Comparison of ENCODE assay signal across 20 cellular contexts in genomic region chr4:25870081-25870480, GRCh38. TPM values are rescaled to one million over a fixed set of nuclear protein-coding genes. Genes with fewer than 3 reads are reported as not detected.
DNase-seq lines count a peak whose midpoint lies in the region; ATAC-seq and TF ChIP-seq lines count a peak whose summit lies in the region.
"Had no signal": no experiment of that assay in that cellular context is flagged by ENCODE, and none has a peak within 500 bp of the region (broad histone marks: within the 10 kb centered on the region; RNA-seq: fewer than 3 reads in every experiment).

No MANE protein-coding gene starts in this region.

- peaks cover 82 to 100% (median 86%) of the 10 kb centered on the region in 3 donors for H3K4me1 Mint-ChIP-seq in naive B cell
- peaks cover 18% of the 10 kb centered on the region for H3K4me1 Mint-ChIP-seq in T-helper 17 cell
- H3K4me1 Mint-ChIP-seq: activated CD4-positive, alpha-beta T cell treated with anti-CD3 and anti-CD28 coated beads for 36 hours had no signal

- peak overlapping the region; percentile 8 to 98 (median 80) for H3K27ac Mint-ChIP-seq in naive B cell
- no peak overlapping the region for H3K27ac Mint-ChIP-seq in T-helper 17 cell
- H3K27ac Mint-ChIP-seq: activated CD4-positive, alpha-beta T cell treated with anti-CD3 and anti-CD28 coated beads for 36 hours; CD4-positive, alpha-beta T cell; T-cell had no signal

- H3K9me3 Mint-ChIP-seq in naive B cell: peaks cover 0 to 11% (median 4%) of the 10 kb centered on the region in 7 donors
- H3K9me3 Mint-ChIP-seq: activated T-cell treated with anti-CD3 and anti-CD28 coated beads, Interleukin-2, amount 50 U/mL, for 4 hours; CD4-positive, alpha-beta T cell; T-cell had no signal

- H3K9me3 ChIP-seq in T-helper 17 cell (ENCODE audit: control insufficient read depth, low read length, poor library complexity, severe bottlenecking): no peaks in the 10 kb centered on the region
- H3K9me3 ChIP-seq: HAP-1 had no signal

- DNase-seq in naive B cell: no peak
- no peak for DNase-seq in dermis blood vessel endothelial cell
- DNase-seq in GM20000 (ENCODE audit: low spot score): no peak
- DNase-seq in NCI-H526 (lab: John Stamatoyannopoulos, UW): no peak
- DNase-seq in T-helper 17 cell: no peak
- DNase-seq: activated CD4-positive, alpha-beta T cell treated with anti-CD3 and anti-CD28 coated beads for 36 hours; activated T-cell treated with anti-CD3 and anti-CD28 coated beads, Interleukin-2, amount 50 U/mL, for 4 hours; CD4-positive, alpha-beta T cell; erythroblast; head of caudate nucleus; islet precursor cell; KG1; NCI-H1436 treated with DMSO at 0.1 percent for 48 hours; NCI-H510A; occipital lobe; T-cell had no signal

- ATAC-seq in GM18873 (IDR thresholded peaks at IDR 0.05; ENCODE audit: low FRiP score, unreplicated experiment) (peak; percentile 32), GM21576 (IDR thresholded peaks at IDR 0.05; ENCODE audit: unreplicated experiment) (peak; percentile 40), HG03108 (IDR thresholded peaks at IDR 0.05; ENCODE audit: unreplicated experiment) (peak; percentile 31), naive B cell (ENCODE audit: low read depth in 2 of 2) (no peak), T-helper 17 cell (no peak)
- ATAC-seq: activated CD4-positive, alpha-beta T cell treated with anti-CD3 and anti-CD28 coated beads for 36 hours; T-cell had no signal

- H3K4me3 Mint-ChIP-seq in naive B cell (peak overlapping the region in 7 of 8 donors; percentile 16 to 83 (median 65)), T-helper 17 cell (no peak overlapping the region)
- H3K4me3 Mint-ChIP-seq: activated CD4-positive, alpha-beta T cell treated with anti-CD3 and anti-CD28 coated beads for 36 hours; activated T-cell treated with anti-CD3 and anti-CD28 coated beads, Interleukin-2, amount 50 U/mL, for 4 hours; CD4-positive, alpha-beta T cell; T-cell had no signal

- no peaks in the 10 kb centered on the region for H3K27me3 Mint-ChIP-seq in naive B cell
- H3K27me3 Mint-ChIP-seq in T-helper 17 cell: no peaks in the 10 kb centered on the region
- H3K27me3 Mint-ChIP-seq: activated CD4-positive, alpha-beta T cell treated with anti-CD3 and anti-CD28 coated beads for 36 hours; CD4-positive, alpha-beta T cell had no signal

- H3K36me3 Mint-ChIP-seq in naive B cell (no peaks in the 10 kb centered on the region), T-helper 17 cell (ENCODE audit: low read depth) (peaks cover 4% of the 10 kb centered on the region)
- H3K36me3 Mint-ChIP-seq: T-cell had no signal

- TF ChIP-seq CTCF in GM20000 (IDR thresholded peaks at IDR 0.05; ENCODE audit: extremely low read depth, missing control alignments): no peak

RNA-seq across cellular contexts. Expression of gene SEL1L3, which starts 7.3 kb away (rescaled TPM):
- 100 to 1,000 TPM; 129 to 288 (median 195) TPM for polyA plus RNA-seq in naive B cell (ENCODE audit: low read depth in 6 of 6)
- total RNA-seq in dermis blood vessel endothelial cell: 74.2 and 91.2 TPM in 2 replicates
- total RNA-seq in T-helper 17 cell: 10 to 100 TPM; 56.5 to 59.0 TPM

RNA-seq across cellular contexts. Expression of gene SMIM20, which starts 43.9 kb away (rescaled TPM):
- 10 to 100 TPM; 57.8 to 83.2 (median 71.3) TPM for polyA plus RNA-seq in naive B cell (ENCODE audit: low read depth in 6 of 6)
- total RNA-seq in dermis blood vessel endothelial cell (14.0 and 14.5 TPM in 2 replicates), T-helper 17 cell (10 to 100 TPM; 11.0 to 12.5 TPM)

Comparison
In these comparisons a context has a peak if more than half of its experiments do, and no peak if none do; other contexts are left out.
1. ATAC-seq: peak in GM18873 (single experiment), GM21576 (single experiment) and HG03108 (single experiment); none in naive B cell (0 of 2) and T-helper 17 cell (single experiment).